20 cellular contexts compared by ENCODE assay signal in the genomic region with DNA sequence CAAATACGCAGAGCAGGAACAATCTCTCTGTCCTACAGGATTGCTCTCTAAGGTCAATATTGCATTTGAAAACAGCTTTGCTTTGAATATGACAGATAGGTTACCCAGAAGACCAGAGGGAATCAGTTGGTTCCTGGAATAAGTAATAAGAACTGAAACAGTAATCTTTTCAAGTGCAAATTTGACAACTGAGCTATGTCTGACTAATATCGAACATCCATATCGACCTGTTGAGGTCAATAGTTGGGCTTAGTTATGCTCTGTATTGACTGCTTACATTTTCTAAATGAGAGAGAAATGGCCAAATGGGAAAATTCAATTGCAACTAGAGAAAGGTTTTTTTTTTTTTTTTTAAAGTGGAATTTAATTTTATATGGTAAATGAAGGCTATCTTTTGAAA.
DNase-seq lines count a peak whose midpoint lies in the region; ATAC-seq lines count a peak whose summit lies in the region.
"Had no signal": no experiment of that assay in that cellular context is flagged by ENCODE, and none has a peak within 500 bp of the region (broad histone marks: within the 10 kb centered on the region; RNA-seq: fewer than 3 reads in every experiment).

No MANE protein-coding gene starts in this region.

- H3K27me3 Mint-ChIP-seq in activated CD8-positive, alpha-beta memory T cell treated with anti-CD3 and anti-CD28 coated beads, Interleukin-2, amount 10 ng/mL, durations not matched to agents 7 days and 5 days = no peaks in the 10 kb centered on the region
- H3K27me3 Mint-ChIP-seq: activated naive CD8-positive, alpha-beta T cell treated with anti-CD3 and anti-CD28 coated beads, Interleukin-2, amount 50 U/mL, for 24 hours; brain had no signal

- CTCF ChIA-PET in activated CD8-positive, alpha-beta memory T cell treated with anti-CD3 and anti-CD28 coated beads, Interleukin-2, amount 10 ng/mL, durations not matched to agents 7 days and 5 days (lab: Charles Lee) = no interaction called here

- peak; percentile 86 for ATAC-seq in activated CD8-positive, alpha-beta memory T cell treated with anti-CD3 and anti-CD28 coated beads, Interleukin-2, amount 10 ng/mL, durations not matched to agents 7 days and 5 days
- ATAC-seq in GM19455 (IDR thresholded peaks at IDR 0.05; ENCODE audit: unreplicated experiment) (peak; percentile 68), HG03025 (IDR thresholded peaks at IDR 0.05; ENCODE audit: low FRiP score, unreplicated experiment) (peak; percentile 77), left lobe of liver (peak; percentile 23)
- ATAC-seq: A549; activated naive CD8-positive, alpha-beta T cell treated with anti-CD3 and anti-CD28 coated beads, Interleukin-2, amount 50 U/mL, for 24 hours; HCT116; mucosa of descending colon had no signal

- H3K9me3 Mint-ChIP-seq in activated CD8-positive, alpha-beta memory T cell treated with anti-CD3 and anti-CD28 coated beads, Interleukin-2, amount 10 ng/mL, durations not matched to agents 7 days and 5 days (ENCODE audit: low read depth) = peaks cover 2% of the 10 kb centered on the region

- no peak for DNase-seq in activated CD8-positive, alpha-beta memory T cell treated with anti-CD3 and anti-CD28 coated beads, Interleukin-2, amount 10 ng/mL, durations not matched to agents 7 days and 5 days
- DNase-seq in activated CD8-positive, alpha-beta memory T cell treated with anti-CD3 and anti-CD28 coated beads, Interleukin-2, amount 50 U/mL, for 4 hours = no peak
- no peak for DNase-seq in left lobe of liver (ENCODE audit: low spot score)
- no peak for DNase-seq in H4 (ENCODE audit: low spot score)
- DNase-seq in T-helper 9 cell = no peak
- DNase-seq in NCI-H2196 (lab: John Stamatoyannopoulos, UW; ENCODE audit: unreplicated experiment) = no peak
- DNase-seq: activated effector memory CD4-positive, alpha-beta T cell treated with Interleukin-2 at 50 U/mL for 16 hours; activated naive CD8-positive, alpha-beta T cell treated with anti-CD3 and anti-CD28 coated beads, Interleukin-2, amount 50 U/mL, for 24 hours; endodermal cell; glutamatergic neuron; mucosa of descending colon; NCI-H187; NCI-H345; SK-N-SH had no signal

- H3K36me3 Mint-ChIP-seq in activated CD8-positive, alpha-beta memory T cell treated with anti-CD3 and anti-CD28 coated beads, Interleukin-2, amount 10 ng/mL, durations not matched to agents 7 days and 5 days = peaks cover 14% of the 10 kb centered on the region
- H3K36me3 Mint-ChIP-seq: brain had no signal

- no peak overlapping the region for H3K4me3 Mint-ChIP-seq in activated CD8-positive, alpha-beta memory T cell treated with anti-CD3 and anti-CD28 coated beads, Interleukin-2, amount 10 ng/mL, durations not matched to agents 7 days and 5 days
- H3K4me3 Mint-ChIP-seq: activated naive CD8-positive, alpha-beta T cell treated with anti-CD3 and anti-CD28 coated beads, Interleukin-2, amount 50 U/mL, for 24 hours; brain; endodermal cell; T-helper 2 cell treated with Interferon-gamma antibody and Interleukin-4, amounts not matched to agents 5 μg/mL and 100 μg/mL, for 36 hours had no signal

- peaks cover 13% of the 10 kb centered on the region for H3K4me1 Mint-ChIP-seq in activated CD8-positive, alpha-beta memory T cell treated with anti-CD3 and anti-CD28 coated beads, Interleukin-2, amount 10 ng/mL, durations not matched to agents 7 days and 5 days
- H3K4me1 Mint-ChIP-seq: activated naive CD8-positive, alpha-beta T cell treated with anti-CD3 and anti-CD28 coated beads, Interleukin-2, amount 50 U/mL, for 24 hours had no signal

- H3K27ac Mint-ChIP-seq in activated CD8-positive, alpha-beta memory T cell treated with anti-CD3 and anti-CD28 coated beads, Interleukin-2, amount 10 ng/mL, durations not matched to agents 7 days and 5 days = no peak overlapping the region
- H3K27ac Mint-ChIP-seq: activated naive CD8-positive, alpha-beta T cell treated with anti-CD3 and anti-CD28 coated beads, Interleukin-2, amount 50 U/mL, for 24 hours; brain; endodermal cell; T-helper 2 cell treated with Interferon-gamma antibody and Interleukin-4, amounts not matched to agents 5 μg/mL and 100 μg/mL, for 36 hours had no signal

Comparison
In these comparisons a context has a peak if more than half of its experiments do, and no peak if none do; other contexts are left out.
1. ATAC-seq: peak in every context shown above with its lines; median percentile 86 in activated CD8-positive, alpha-beta memory T cell treated with anti-CD3 and anti-CD28 coated beads, Interleukin-2, amount 10 ng/mL, durations not matched to agents 7 days and 5 days; 77 in HG03025; 68 in GM19455; 23 in left lobe of liver.